ENCODE assay signal across 17 cellular contexts in the genomic region with DNA sequence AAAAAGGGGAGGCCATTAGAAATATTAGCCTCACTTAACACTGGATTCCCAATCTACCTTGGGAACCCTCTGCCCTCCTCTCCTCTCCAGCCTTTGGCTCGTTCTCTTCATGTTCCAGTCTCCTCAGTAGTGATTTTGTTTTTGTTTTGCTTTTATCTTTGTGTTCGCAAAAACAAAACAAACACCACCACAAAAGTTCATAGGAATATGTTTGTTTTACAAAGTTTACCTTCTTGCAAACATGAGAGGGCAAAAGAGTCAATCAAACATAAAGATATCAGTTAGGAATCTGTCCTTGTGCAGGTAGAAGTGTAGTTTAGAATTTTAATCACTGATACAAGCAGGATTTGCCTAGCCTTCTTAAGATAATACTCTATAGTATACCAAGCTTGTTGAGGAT.
DNase-seq lines count a peak whose midpoint lies in the region; ATAC-seq, FAIRE-seq and TF ChIP-seq lines count a peak whose summit lies in the region.
"Had no signal": no experiment of that assay in that cellular context is flagged by ENCODE, and none has a peak within 500 bp of the region (broad histone marks: within the 10 kb centered on the region; RNA-seq: fewer than 3 reads in every experiment).

No MANE protein-coding gene starts in this region.

- DNase-seq in A549 (ENCODE audit: low read depth in 1 of 2, low spot score in 1 of 2) (no peak), Caco-2 (no peak), medulla oblongata (ENCODE audit: extremely low spot score) (no peak), uterus (no peak)
- DNase-seq in stimulated activated naive CD4-positive, alpha-beta T cell (lab: John Stamatoyannopoulos, UW): no peak
- DNase-seq: ACHN; BE2C; CD4-positive, alpha-beta T cell; CD8-positive, alpha-beta T cell; DMS 273 treated with DMSO at 0.1 percent for 48 hours; DMS153; DMS79 treated with DMSO at 0.1 percent for 48 hours; GF-D8 had no signal

- no peaks in the 10 kb centered on the region for H3K9me3 ChIP-seq in A549
- H3K9me3 ChIP-seq in Caco-2: no peaks in the 10 kb centered on the region; the same call in 1 of the 2 replicates
- H3K9me3 ChIP-seq in uterus: peaks cover 0 to 6% of the 10 kb centered on the region in 2 donors
- H3K9me3 ChIP-seq: BE2C had no signal

- H3K4me3 ChIP-seq in A549: no peak overlapping the region
- H3K4me3 ChIP-seq in Caco-2 (ENCODE audit: low read depth, low read length): no peak overlapping the region
- H3K4me3 ChIP-seq in uterus: no peak overlapping the region
- H3K4me3 ChIP-seq: BLaER1 had no signal

- BruUV-seq in Caco-2 (replicated peaks; lab: Mats Ljungman, UMichigan): no TSS peak

- no peaks in the 10 kb centered on the region for H3K36me3 Mint-ChIP-seq in Caco-2 (ENCODE audit: insufficient read depth, unreplicated experiment)
- H3K36me3 Mint-ChIP-seq: CD8-positive, alpha-beta T cell had no signal

- no peak overlapping the region for H3K4me3 Mint-ChIP-seq in Caco-2 (ENCODE audit: unreplicated experiment)
- H3K4me3 Mint-ChIP-seq: CD4-positive, alpha-beta T cell; CD8-positive, alpha-beta T cell had no signal

- peaks cover 21% of the 10 kb centered on the region; the same call in 2 of the 3 replicates for H3K4me1 ChIP-seq in A549
- peaks cover 23% of the 10 kb centered on the region for H3K4me1 ChIP-seq in Caco-2
- no peaks in the 10 kb centered on the region for H3K4me1 ChIP-seq in uterus
- H3K4me1 ChIP-seq: BE2C had no signal

- H3K27ac ChIP-seq in A549 (0 out of 6 replicates have a peak overlapping the region, but pooled peaks of 1 of the 2 experiments have one; percentile 34), uterus (no peak overlapping the region)
- H3K27ac ChIP-seq: BLaER1, C4-2B had no signal

- CTCF ChIA-PET in A549 (lab: Yijun Ruan, JAX): no interaction called here
- CTCF ChIA-PET in Caco-2 (lab: Charles Lee): no interaction called here

- no peak for FAIRE-seq in A549 (lab: Jason Lieb, UNC)
- FAIRE-seq: G401.6, GM12891 had no signal

- TF ChIP-seq CTCF in A549 (IDR thresholded peaks at IDR 0.05): no peak
- no peak for TF ChIP-seq CTCF in Caco-2 (IDR thresholded peaks at IDR 0.05; ENCODE audit: insufficient read depth in 1 of 2, low read depth in 1 of 2, low read length in 1 of 2, severe bottlenecking in 1 of 2, unreplicated experiment in 1 of 2)
- TF ChIP-seq CTCF in uterus (IDR thresholded peaks at IDR 0.05): no peak

- intact Hi-C loops in Caco-2 (cut with micrococcal nuclease; ENCODE audit: unreplicated experiment): loop anchor here (2.0 kb wide), 1 partner anchor 41 kb away; no protein-coding TSS in a partner anchor
- intact Hi-C loops in uterus (cut with DNase I; ENCODE audit: low total_unique reads): no loop called here

- no peaks in the 10 kb centered on the region for H3K36me3 ChIP-seq in Caco-2 (ENCODE audit: control insufficient read depth, insufficient read depth, low read length)
- no peaks in the 10 kb centered on the region for H3K36me3 ChIP-seq in uterus
- H3K36me3 ChIP-seq: BE2C, BLaER1 had no signal

- no peak for ATAC-seq in A549
- ATAC-seq: CD8-positive, alpha-beta T cell had no signal

- POLR2A ChIA-PET in A549 (lab: Yijun Ruan, JAX): no interaction called here
- POLR2A ChIA-PET in Caco-2 (lab: Charles Lee): no interaction called here

- 29% methylated on average over 2 of the region's 2 CpGs for WGBS in A549 (ENCODE audit: missing lambda C conversion rate)

- no peak for TF ChIP-seq POLR2A in A549 (IDR thresholded peaks at IDR 0.05; ENCODE audit: low read length)
- TF ChIP-seq POLR2A in uterus (IDR thresholded peaks at IDR 0.05): no peak

- no peak for TF ChIP-seq EP300 in A549 (IDR thresholded peaks at IDR 0.05)

- H3K27me3 ChIP-seq in Caco-2 (replicated peaks; ENCODE audit: control insufficient read depth, insufficient read depth, low read length): no peaks in the 10 kb centered on the region
- H3K27me3 ChIP-seq in uterus: no peaks in the 10 kb centered on the region
- H3K27me3 ChIP-seq: BE2C, BLaER1 had no signal

- no peaks in the 10 kb centered on the region for H3K9me3 Mint-ChIP-seq in Caco-2 (ENCODE audit: unreplicated experiment)

- peak overlapping the region; percentile 59 for H3K27ac Mint-ChIP-seq in Caco-2 (ENCODE audit: unreplicated experiment)
- H3K27ac Mint-ChIP-seq: CD4-positive, alpha-beta T cell; CD8-positive, alpha-beta T cell had no signal

- peaks cover 27% of the 10 kb centered on the region for H3K4me1 Mint-ChIP-seq in Caco-2 (ENCODE audit: low read depth, unreplicated experiment)

- H3K4me2 ChIP-seq in A549: peak overlapping the region; percentile 49; the same call in 2 of the 3 replicates

- H3K27me3 Mint-ChIP-seq in Caco-2 (ENCODE audit: insufficient read depth, unreplicated experiment): no peaks in the 10 kb centered on the region
- H3K27me3 Mint-ChIP-seq: CD4-positive, alpha-beta T cell had no signal

- TF ChIP-seq RAD21 in A549 (conservative IDR thresholded peaks at IDR 0.05 in 1 of 2, IDR thresholded peaks at IDR 0.05 in 1 of 2): no peak

TF ChIP-seq in A549, 52 proteins besides CTCF, POLR2A, EP300 and RAD21:
- TF ChIP-seq, protein P1, sequence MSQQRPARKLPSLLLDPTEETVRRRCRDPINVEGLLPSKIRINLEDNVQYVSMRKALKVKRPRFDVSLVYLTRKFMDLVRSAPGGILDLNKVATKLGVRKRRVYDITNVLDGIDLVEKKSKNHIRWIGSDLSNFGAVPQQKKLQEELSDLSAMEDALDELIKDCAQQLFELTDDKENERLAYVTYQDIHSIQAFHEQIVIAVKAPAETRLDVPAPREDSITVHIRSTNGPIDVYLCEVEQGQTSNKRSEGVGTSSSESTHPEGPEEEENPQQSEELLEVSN (IDR thresholded peaks at IDR 0.05; ENCODE audit: borderline replicate concordance, low read depth): no peak
- TF ChIP-seq NR3C1 (IDR thresholded peaks at IDR 0.05): no peak
- no peak for TF ChIP-seq ATOH8 (CRISPR knock-in tag; IDR thresholded peaks at IDR 0.05; ENCODE audit: low read depth)
- TF ChIP-seq RFX5 (IDR thresholded peaks at IDR 0.05): no peak
- TF ChIP-seq, protein P2, sequence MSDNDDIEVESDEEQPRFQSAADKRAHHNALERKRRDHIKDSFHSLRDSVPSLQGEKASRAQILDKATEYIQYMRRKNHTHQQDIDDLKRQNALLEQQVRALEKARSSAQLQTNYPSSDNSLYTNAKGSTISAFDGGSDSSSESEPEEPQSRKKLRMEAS (IDR thresholded peaks at IDR 0.05): no peak
- TF ChIP-seq REST (IDR thresholded peaks at IDR 0.05): no peak
- TF ChIP-seq NPAS2 (CRISPR knock-in tag; IDR thresholded peaks at IDR 0.05; ENCODE audit: borderline replicate concordance): no peak
- no peak for TF ChIP-seq EHMT2 (IDR thresholded peaks at IDR 0.05; ENCODE audit: low read depth)
- no peak for TF ChIP-seq ESRRA (IDR thresholded peaks at IDR 0.05; ENCODE audit: borderline replicate concordance, low read length)
- TF ChIP-seq CHD2 (IDR thresholded peaks at IDR 0.05; ENCODE audit: low read length, partially characterized antibody): no peak
- no peak for TF ChIP-seq MYC (IDR thresholded peaks at IDR 0.05; ENCODE audit: borderline replicate concordance, low read length)
- no peak for TF ChIP-seq RCOR1 (IDR thresholded peaks at IDR 0.05; ENCODE audit: low read depth, low read length)
- TF ChIP-seq FOXS1 (CRISPR knock-in tag; IDR thresholded peaks at IDR 0.05): no peak
- TF ChIP-seq CBX8 (IDR thresholded peaks at IDR 0.05): no peak
TF ChIP-seq in A549: peak in this region for 0.
